Comparison of ENCODE assay signal across 22 cellular contexts in genomic region chr2:126720031-126720368, GRCh38.
DNase-seq lines count a peak whose midpoint lies in the region; ATAC-seq and TF ChIP-seq lines count a peak whose summit lies in the region.
"Had no signal": no experiment of that assay in that cellular context is flagged by ENCODE, and none has a peak within 500 bp of the region (broad histone marks: within the 10 kb centered on the region; RNA-seq: fewer than 3 reads in every experiment).

No MANE protein-coding gene starts in this region.

- no peaks in the 10 kb centered on the region for H3K36me3 ChIP-seq in mesodermal cell (ENCODE audit: control insufficient read depth, insufficient read depth, low read length)
- no peaks in the 10 kb centered on the region for H3K36me3 ChIP-seq in sigmoid colon
- H3K36me3 ChIP-seq: gastroesophageal sphincter, lower lobe of right lung, prostate gland, tibial artery, WERI-Rb-1 had no signal

- 98 to 100% methylated on average over 2 to 4 of the region's 4 CpGs for WGBS in mesodermal cell (ENCODE audit: insufficient coverage in 2 of 2), 2 experiments
- 76 to 83% methylated on average over 4 of the region's 4 CpGs for WGBS in sigmoid colon, 2 donors

- no peak for ATAC-seq in GM18511 (IDR thresholded peaks at IDR 0.05; ENCODE audit: unreplicated experiment)
- ATAC-seq: A549; gastroesophageal sphincter; lower lobe of right lung; stimulated activated memory B cell treated with anti-CD40 and anti-IgM and Interleukin-4, amounts not matched to agents 10 μg/mL and 1 μg/mL and 100 μg/mL, for 72 hours had no signal

- no peak for TF ChIP-seq CTCF in sigmoid colon (IDR thresholded peaks at IDR 0.05)

- TF ChIP-seq POLR2A in sigmoid colon (IDR thresholded peaks at IDR 0.05) = no peak

- H3K27ac ChIP-seq in mesodermal cell (ENCODE audit: low read depth, low read length, severe bottlenecking) (peak overlapping the region; percentile 13), sigmoid colon (peak overlapping the region in 1 of 4 donors; percentile 4)
- H3K27ac ChIP-seq: A549, gastroesophageal sphincter, KMS-11, lower lobe of right lung, prostate gland, tibial artery, WERI-Rb-1 had no signal

- no peaks in the 10 kb centered on the region for H3K27me3 ChIP-seq in sigmoid colon
- H3K27me3 ChIP-seq: gastroesophageal sphincter, tibial artery had no signal

- H3K9me3 ChIP-seq in mesodermal cell (ENCODE audit: control insufficient read depth, low read length) = no peaks in the 10 kb centered on the region
- peaks cover 0 to 3% (median 0%) of the 10 kb centered on the region in 4 donors for H3K9me3 ChIP-seq in sigmoid colon
- H3K9me3 ChIP-seq: A549, prostate gland had no signal

- no peak for TF ChIP-seq EP300 in sigmoid colon (IDR thresholded peaks at IDR 0.05)

- intact Hi-C loops in sigmoid colon (cut with DNase I) = no loop called here

- H3K4me3 ChIP-seq in mesodermal cell (ENCODE audit: extremely low read depth, insufficient read depth, low read length, poor library complexity, severe bottlenecking) (no peak overlapping the region), sigmoid colon (no peak overlapping the region)
- H3K4me3 ChIP-seq: A549, gastroesophageal sphincter, lower lobe of right lung, prostate gland, tibial artery had no signal

- H3K4me1 ChIP-seq in mesodermal cell (ENCODE audit: control insufficient read depth, insufficient read depth, low read length, poor library complexity, severe bottlenecking) (peaks cover 21% of the 10 kb centered on the region), sigmoid colon (no peaks in the 10 kb centered on the region)
- H3K4me1 ChIP-seq: A549, prostate gland had no signal

- DNase-seq in A172 (ENCODE audit: low spot score) (peak; percentile 14), LHCN-M2 (ENCODE audit: low read depth) (peak; percentile 8), glomerular visceral epithelial cell (ENCODE audit: extremely low spot score) (peak; percentile 21), NCI-H2227 (lab: John Stamatoyannopoulos, UW; ENCODE audit: unreplicated experiment) (no peak), sigmoid colon (no peak)
- DNase-seq in stimulated activated CD8-positive, alpha-beta memory T cell treated with anti-CD3 and anti-CD28 coated beads, Interleukin-4, amount 100 ng/mL, for 48 hours = no peak
- DNase-seq: activated CD4-positive, alpha-beta memory T cell treated with anti-CD3 and anti-CD28 coated beads, Interleukin-2, amount 10 ng/mL, durations not matched to agents 7 days and 5 days; activated naive CD8-positive, alpha-beta T cell treated with anti-CD3 and anti-CD28 coated beads for 36 hours; activated T-cell treated with anti-CD3 and anti-CD28 coated beads, Interleukin-2, amount 50 U/mL, for 48 hours; DMS153; lower lobe of right lung; NCI-H1092 treated with DMSO at 0.1 percent for 48 hours; NCI-H524; tibial artery; WERI-Rb-1 had no signal

Comparison
In these comparisons a context has a peak if more than half of its experiments do, and no peak if none do; other contexts are left out.
1. DNase-seq: peak in A172 (single experiment), LHCN-M2 (single experiment) and glomerular visceral epithelial cell (single experiment); none in stimulated activated CD8-positive, alpha-beta memory T cell treated with anti-CD3 and anti-CD28 coated beads, Interleukin-4, amount 100 ng/mL, for 48 hours (single experiment), NCI-H2227 (single experiment) and sigmoid colon (single experiment).